In the genomic region with DNA sequence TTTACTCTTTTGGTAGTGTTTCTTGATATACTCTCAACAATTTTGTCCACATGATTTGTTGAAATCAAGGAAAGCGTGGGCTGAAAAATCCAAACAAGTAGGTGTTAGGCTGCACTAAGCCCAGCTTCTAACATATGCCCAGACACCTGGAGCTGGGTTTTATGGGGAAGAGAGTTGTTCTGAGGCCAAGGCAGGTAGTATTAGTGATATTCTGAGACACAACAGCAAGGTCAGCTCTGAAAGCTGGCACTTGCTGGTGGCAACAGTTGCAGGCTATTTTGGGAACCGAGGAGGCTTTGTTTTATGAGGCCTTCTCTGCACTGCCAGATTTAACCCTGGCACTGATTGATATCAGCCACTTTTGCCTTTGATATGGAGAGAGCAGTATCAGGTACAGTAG, we compare ENCODE assay signal across 8 cellular contexts.
A peak's percentile ranks its signal among the peaks of the same experiment; 100 is the strongest.
DNase-seq lines count a peak whose midpoint lies in the region; ATAC-seq, FAIRE-seq and TF ChIP-seq lines count a peak whose summit lies in the region.
"Not testable (repeated sequence)": the region's sequence is repeated elsewhere in the genome, so short reads cannot be mapped to it uniquely, and the experiment has no call there.

No MANE protein-coding gene starts in this region.

- not testable (repeated sequence) for TF ChIP-seq EP300 in A549 (IDR thresholded peaks at IDR 0.05)

- not testable (repeated sequence) for TF ChIP-seq POLR2A in A549 (IDR thresholded peaks at IDR 0.05; ENCODE audit: low read length)

- H3K36me3 ChIP-seq in PC-3 (ENCODE audit: low read depth, low read length); osteoblast (ENCODE audit: insufficient read depth, low read length); smooth muscle cell (ENCODE audit: low read depth): not testable (repeated sequence)

- TF ChIP-seq RAD21 in A549 (conservative IDR thresholded peaks at IDR 0.05 in 1 of 2, IDR thresholded peaks at IDR 0.05 in 1 of 2), result not testable (repeated sequence)

- H4K20me1 ChIP-seq in PC-3 (ENCODE audit: low read length); osteoblast (ENCODE audit: insufficient read depth, low read length): not testable (repeated sequence)
- H4K20me1 ChIP-seq in smooth muscle cell (ENCODE audit: low read depth), result peaks cover 48% of the 10 kb centered on the region

- FAIRE-seq in A549 (lab: Jason Lieb, UNC), result not testable (repeated sequence)

- H3K9me2 ChIP-seq in PC-3 (replicated peaks; ENCODE audit: low read length), result not testable (repeated sequence)

- DNase-seq in A549 (ENCODE audit: low read depth in 1 of 2, low spot score in 1 of 2); HFFc6; PC-3; Right ventricle myocardium inferior (ENCODE audit: missing footprints); osteoblast (ENCODE audit: insufficient read length, low spot score, missing footprints); smooth muscle cell (lab: John Stamatoyannopoulos, UW; ENCODE audit: unreplicated experiment): not testable (repeated sequence)
- DNase-seq in inferior parietal cortex (ENCODE audit: extremely low spot score), result peak; percentile 64

- H3K9me3 ChIP-seq in A549; PC-3 (ENCODE audit: low read length); osteoblast (ENCODE audit: low read depth, low read length); smooth muscle cell (replicated peaks; ENCODE audit: low read depth): not testable (repeated sequence)

- intact Hi-C loops in PC-3 (cut with micrococcal nuclease), result not testable (repeated sequence)
- intact Hi-C loops in Right ventricle myocardium inferior (cut with DNase I), result loop anchor here (5.0 kb wide), 1 partner anchor 63 kb away; a partner anchor contains a TSS

- ATAC-seq in A549, result peak in 1 of 2 experiments; percentile 56; a peak in 3 of 6 replicates
- not testable (repeated sequence) for ATAC-seq in PC-3
- peak; percentile 69 for ATAC-seq in Right ventricle myocardium inferior

- not testable (repeated sequence) for H3K4me3 Mint-ChIP-seq in HFFc6

- BruUV-seq in PC-3 (replicated peaks; lab: Mats Ljungman, UMichigan), result not testable (repeated sequence)

- H3K27ac ChIP-seq in A549 (peak overlapping the region; percentile 37 to 69; a peak in 5 of 6 replicates), PC-3 (ENCODE audit: low read length) (peak overlapping the region; percentile 40; the same call in 1 of the 2 replicates), angular gyrus (ENCODE audit: low read depth, low read length) (peak overlapping the region; percentile 75), osteoblast (ENCODE audit: low read depth, low read length) (peak overlapping the region; percentile 79), smooth muscle cell (ENCODE audit: low read depth) (peak overlapping the region; percentile 58)

- H3K36me3 Mint-ChIP-seq in HFFc6 (ENCODE audit: low read depth), result not testable (repeated sequence)

- CTCF ChIA-PET in A549 (lab: Yijun Ruan, JAX); PC-3 (lab: Charles Lee): not testable (repeated sequence)

- not testable (repeated sequence) for H2AFZ ChIP-seq in PC-3 (ENCODE audit: low read length); osteoblast (ENCODE audit: low read length); smooth muscle cell (ENCODE audit: low read depth)

- not testable (repeated sequence) for H3K9ac ChIP-seq in PC-3 (ENCODE audit: low read length); smooth muscle cell (ENCODE audit: low read depth)

- H3F3A ChIP-seq in PC-3 (ENCODE audit: low read length, unreplicated experiment); smooth muscle cell (ENCODE audit: low read depth): not testable (repeated sequence)

- WGBS in A549 (ENCODE audit: missing lambda C conversion rate), result 61% methylated on average over 2 of the region's 2 CpGs
- 71% methylated on average over 2 of the region's 2 CpGs for WGBS in smooth muscle cell (ENCODE audit: low lambda C conversion rate)

- POLR2A ChIA-PET in A549 (lab: Yijun Ruan, JAX); PC-3 (lab: Charles Lee; ENCODE audit: unreplicated experiment): not testable (repeated sequence)

- peaks cover 44% of the 10 kb centered on the region for H3K4me1 Mint-ChIP-seq in HFFc6 (ENCODE audit: low read depth)

- H3K27me3 Mint-ChIP-seq in HFFc6 (ENCODE audit: insufficient read depth), result not testable (repeated sequence)

- 0 out of 2 replicates have a peak overlapping the region, but pooled peaks have one; percentile 79 for H3K27ac Mint-ChIP-seq in HFFc6

- not testable (repeated sequence) for H3K27me3 ChIP-seq in PC-3 (ENCODE audit: low read length); osteoblast (ENCODE audit: insufficient read depth, low read length); smooth muscle cell (ENCODE audit: low read depth)

- not testable (repeated sequence) for H3K4me3 ChIP-seq in A549; PC-3 (ENCODE audit: low read length); osteoblast (ENCODE audit: insufficient read depth, low read length); smooth muscle cell

- H3K79me2 ChIP-seq in PC-3 (ENCODE audit: low read length); osteoblast (ENCODE audit: insufficient read depth, low read length); smooth muscle cell (ENCODE audit: low read depth): not testable (repeated sequence)

- H3K9me3 Mint-ChIP-seq in HFFc6, result not testable (repeated sequence)

- H3K4me2 ChIP-seq in A549 (peak overlapping the region; percentile 66), PC-3 (ENCODE audit: low read length) (0 out of 2 replicates have a peak overlapping the region, but pooled peaks have one; percentile 34)
- H3K4me2 ChIP-seq in osteoblast (ENCODE audit: insufficient read depth, low read length); smooth muscle cell: not testable (repeated sequence)

- H3K4me1 ChIP-seq in A549, result peaks cover 23% of the 10 kb centered on the region
- not testable (repeated sequence) for H3K4me1 ChIP-seq in PC-3 (ENCODE audit: insufficient read depth, low read length); smooth muscle cell (ENCODE audit: low read depth)
- H3K4me1 ChIP-seq in osteoblast (ENCODE audit: insufficient read depth, low read length), result peaks cover 17% of the 10 kb centered on the region

- TF ChIP-seq CTCF in A549 (IDR thresholded peaks at IDR 0.05); HFFc6 (IDR thresholded peaks at IDR 0.05); PC-3 (conservative IDR thresholded peaks at IDR 0.05; ENCODE audit: low read depth, low read length); osteoblast (IDR thresholded peaks at IDR 0.05; ENCODE audit: extremely low read depth, low read depth, low read length); smooth muscle cell (IDR thresholded peaks at IDR 0.05; ENCODE audit: borderline replicate concordance, insufficient read depth, poor library complexity, severe bottlenecking): not testable (repeated sequence)
